ENCODE assay signal across 8 cellular contexts in the genomic region with DNA sequence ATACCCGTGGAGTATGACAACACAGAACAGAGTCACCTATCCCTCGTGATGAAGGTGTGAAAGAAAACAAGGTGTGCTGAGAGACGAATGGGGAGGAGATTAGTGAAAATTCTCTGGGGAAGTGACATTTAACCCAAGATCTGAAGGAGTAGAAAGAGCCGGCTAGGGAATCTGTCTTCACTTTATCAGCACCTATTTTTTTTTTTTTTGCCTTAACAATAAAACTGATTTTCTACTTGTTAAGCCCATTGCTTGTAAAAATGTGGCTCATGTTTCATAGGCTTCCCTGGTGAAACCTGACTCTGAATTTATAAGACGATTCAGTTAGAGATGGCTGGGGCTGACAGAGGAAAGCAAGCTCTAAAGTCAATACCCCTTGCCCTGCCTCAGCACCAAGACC.
"Had no signal": no experiment of that assay in that cellular context is flagged by ENCODE, and none has a peak within 500 bp of the region (broad histone marks: within the 10 kb centered on the region; RNA-seq: fewer than 3 reads in every experiment).

No MANE protein-coding gene starts in this region.

- H3K4me3 Mint-ChIP-seq: GM23338, H9, IgD-negative memory B cell had no signal

- DNase-seq: H9, HCEC 1CT, KBM-7 had no signal

- H3K9ac ChIP-seq: KMS-11 had no signal

- H2AFZ ChIP-seq: GM23338 had no signal

- ATAC-seq: HepG2 had no signal

- H3K27ac ChIP-seq: HL-60, KMS-11 had no signal

- H3K4me3 ChIP-seq: GM23338 had no signal

- H3K9me3 Mint-ChIP-seq: GM23338, H9 had no signal

- H3K4me1 Mint-ChIP-seq: IgD-negative memory B cell had no signal

- H3K36me3 Mint-ChIP-seq: IgD-negative memory B cell had no signal

- H3K4me2 ChIP-seq: GM23338, KMS-11 had no signal

- H3K27ac Mint-ChIP-seq: GM23338, IgD-negative memory B cell had no signal
